ENCODE assay signal across 28 cellular contexts in genomic region chr5:140883927-140884697, GRCh38. TPM values are rescaled to one million over a fixed set of nuclear protein-coding genes. Genes with fewer than 3 reads are reported as not detected.
DNase-seq lines count a peak whose midpoint lies in the region; ATAC-seq and TF ChIP-seq lines count a peak whose summit lies in the region.
"Had no signal": no experiment of that assay in that cellular context is flagged by ENCODE, and none has a peak within 500 bp of the region (broad histone marks: within the 10 kb centered on the region; RNA-seq: fewer than 3 reads in every experiment).

No MANE protein-coding gene starts in this region.

- no peak overlapping the region for H3K9ac ChIP-seq in neuronal stem cell (ENCODE audit: low read depth, low read length, poor library complexity)

- no peak overlapping the region for H3K27ac Mint-ChIP-seq in GM23338
- H3K27ac Mint-ChIP-seq in WTC11, result no peak overlapping the region
- H3K27ac Mint-ChIP-seq: HFFc6 had no signal

- H2BK120ac ChIP-seq in neuronal stem cell (ENCODE audit: low read depth, low read length), result no peak overlapping the region

- H3K36me3 Mint-ChIP-seq in GM23338 (ENCODE audit: low read depth), result peaks cover 7% of the 10 kb centered on the region; the same call in 2 of the 3 replicates
- no peaks in the 10 kb centered on the region; the same call in 1 of the 2 replicates for H3K36me3 Mint-ChIP-seq in WTC11
- H3K36me3 Mint-ChIP-seq in activated T-cell treated with anti-CD3 and anti-CD28 coated beads, Interleukin-2, amount 50 U/mL, for 4 hours (ENCODE audit: insufficient read depth), result no peaks in the 10 kb centered on the region

- H2BK15ac ChIP-seq in neuronal stem cell (ENCODE audit: low read length), result no peak overlapping the region

- H3K36me3 ChIP-seq in GM23338 (ENCODE audit: insufficient read depth), result no peaks in the 10 kb centered on the region
- H3K36me3 ChIP-seq in neuronal stem cell (replicated peaks in 1 of 2; ENCODE audit: control insufficient read depth in 2 of 2, insufficient read depth in 2 of 2, low read length in 2 of 2), result peaks cover 12 to 16% of the 10 kb centered on the region in 2 donors
- H3K36me3 ChIP-seq in suprapubic skin, result no peaks in the 10 kb centered on the region
- H3K36me3 ChIP-seq: HAP-1, SJSA1 had no signal

- H3K27ac ChIP-seq in GM23338 (ENCODE audit: low read depth) (no peak overlapping the region), neuronal stem cell (replicated peaks; ENCODE audit: low read length) (no peak overlapping the region), suprapubic skin (no peak overlapping the region)
- H3K27ac ChIP-seq: A549, PC-9, SJSA1 had no signal

- H4K91ac ChIP-seq in neuronal stem cell (ENCODE audit: low read depth, low read length, poor library complexity), result no peak overlapping the region

- TF ChIP-seq EP300 in suprapubic skin (IDR thresholded peaks at IDR 0.05), result no peak

- H3K4me1 ChIP-seq in GM23338 (ENCODE audit: insufficient read depth), result no peaks in the 10 kb centered on the region
- H3K4me1 ChIP-seq in neuronal stem cell (ENCODE audit: control insufficient read depth in 2 of 2, insufficient read depth in 1 of 2, low read depth in 1 of 2, low read length in 2 of 2), result no peaks in the 10 kb centered on the region
- H3K4me1 ChIP-seq in suprapubic skin, result no peaks in the 10 kb centered on the region
- H3K4me1 ChIP-seq: A549, HAP-1, SJSA1 had no signal

- no peak overlapping the region for H4K8ac ChIP-seq in neuronal stem cell (ENCODE audit: low read depth, low read length)

- CTCF ChIA-PET in WTC11 (lab: Charles Lee), result interaction anchor here (1.5 to 7.5 kb wide), 3 partner anchors 15 to 157 kb away, joined by 4 to 77 read pairs (median 13); partner anchors contain the start of gene PCDHA11

- peaks cover 6% of the 10 kb centered on the region for H3K79me2 ChIP-seq in GM23338 (replicated peaks; ENCODE audit: insufficient read depth)

- TF ChIP-seq CTCF in GM23338 (conservative IDR thresholded peaks at IDR 0.05; ENCODE audit: low read depth in 2 of 2), result no peak
- no peak for TF ChIP-seq CTCF in WTC11 (IDR thresholded peaks at IDR 0.05)
- TF ChIP-seq CTCF in suprapubic skin (IDR thresholded peaks at IDR 0.05), result no peak

- H3K9me3 Mint-ChIP-seq in GM23338, result no peaks in the 10 kb centered on the region
- H3K9me3 Mint-ChIP-seq in WTC11, result no peaks in the 10 kb centered on the region
- H3K9me3 Mint-ChIP-seq in activated T-cell treated with anti-CD3 and anti-CD28 coated beads, Interleukin-2, amount 50 U/mL, for 4 hours, result peaks cover 38% of the 10 kb centered on the region

- H3K4me1 Mint-ChIP-seq in GM23338 (no peaks in the 10 kb centered on the region), WTC11 (peaks cover 16% of the 10 kb centered on the region; the same call in 1 of the 2 replicates)
- no peaks in the 10 kb centered on the region for H3K4me1 Mint-ChIP-seq in activated T-cell treated with anti-CD3 and anti-CD28 coated beads, Interleukin-2, amount 50 U/mL, for 4 hours (ENCODE audit: low read depth)
- H3K4me1 Mint-ChIP-seq: CD4-positive, alpha-beta memory T cell had no signal

- H3K4ac ChIP-seq in neuronal stem cell (ENCODE audit: low read length), result no peak overlapping the region

- H3K4me2 ChIP-seq in GM23338 (no peak overlapping the region), neuronal stem cell (ENCODE audit: insufficient read depth, low read length, poor library complexity, severe bottlenecking) (no peak overlapping the region)
- H3K4me2 ChIP-seq: A549, PC-9 had no signal

- H3F3A ChIP-seq in GM23338 (replicated peaks; ENCODE audit: low read depth), result no peaks in the 10 kb centered on the region; the same call in 1 of the 2 replicates

- H3K9me3 ChIP-seq in neuronal stem cell (replicated peaks in 1 of 2; ENCODE audit: control insufficient read depth in 2 of 2, insufficient read depth in 1 of 2, low read depth in 1 of 2, low read length in 2 of 2) (peaks cover 10 to 24% of the 10 kb centered on the region in 2 donors), suprapubic skin (peaks cover 27% of the 10 kb centered on the region)
- H3K9me3 ChIP-seq: HAP-1 had no signal

- no peak overlapping the region for H3K18ac ChIP-seq in neuronal stem cell (ENCODE audit: low read length)

- H3K4me3 Mint-ChIP-seq in GM23338 (no peak overlapping the region), WTC11 (no peak overlapping the region)
- H3K4me3 Mint-ChIP-seq in activated T-cell treated with anti-CD3 and anti-CD28 coated beads, Interleukin-2, amount 50 U/mL, for 4 hours, result no peak overlapping the region
- H3K4me3 Mint-ChIP-seq: CD4-positive, alpha-beta memory T cell; HFFc6 had no signal

- H3K4me3 ChIP-seq in GM23338, result no peak overlapping the region
- H3K4me3 ChIP-seq in neuronal stem cell (ENCODE audit: low read length in 2 of 2), result peak overlapping the region in 1 of 2 donors; percentile 44
- no peak overlapping the region for H3K4me3 ChIP-seq in suprapubic skin
- H3K4me3 ChIP-seq: A549, GM12878, HAP-1, PC-9, SJSA1 had no signal

- DNase-seq in GM23338 (ENCODE audit: low spot score) (peak; percentile 31), WTC11 (ENCODE audit: low spot score) (no peak), neuronal stem cell (ENCODE audit: low spot score) (no peak), NCI-H1105 treated with DMSO at 0.1 percent for 48 hours (lab: John Stamatoyannopoulos, UW) (no peak), suprapubic skin (ENCODE audit: low spot score in 2 of 2) (no peak), AG08395 (ENCODE audit: low spot score) (no peak)
- no peak for DNase-seq in activated T-cell treated with anti-CD3 and anti-CD28 coated beads, Interleukin-2, amount 50 U/mL, for 4 hours
- DNase-seq: C1 segment of cervical spinal cord; CD4-positive, alpha-beta memory T cell; COR-L47; HFFc6; KBM-7; MV-4-11; NCI-H1105; NCI-H146; NCI-H2029; NCI-H446; NCI-H526; NCI-H82; NK-92 treated with Interleukin-12 subunit alpha and Interleukin-12 subunit beta, amount 100 ng/mL, for 24 hours; PC-9; Right ventricle myocardium superior had no signal

- H3K23ac ChIP-seq in neuronal stem cell (ENCODE audit: low read depth, low read length, poor library complexity), result peak overlapping the region; percentile 80

- H2AK5ac ChIP-seq in neuronal stem cell (ENCODE audit: low read depth, low read length), result no peak overlapping the region

- H2AFZ ChIP-seq in GM23338 (no peak overlapping the region), neuronal stem cell (ENCODE audit: low read length) (no peak overlapping the region)
- H2AFZ ChIP-seq: PC-9 had no signal

- H2BK12ac ChIP-seq in neuronal stem cell (ENCODE audit: low read length), result no peak overlapping the region

- H2BK5ac ChIP-seq in neuronal stem cell (ENCODE audit: low read length), result no peak overlapping the region

- peaks cover 6% of the 10 kb centered on the region; the same call in 1 of the 2 replicates for H4K20me1 ChIP-seq in GM23338 (replicated peaks; ENCODE audit: insufficient read depth)

- H3K79me1 ChIP-seq in neuronal stem cell (ENCODE audit: low read depth, low read length), result peaks cover 4% of the 10 kb centered on the region

- H3K27me3 Mint-ChIP-seq in GM23338 (ENCODE audit: insufficient read depth, low read depth, poor library complexity) (no peaks in the 10 kb centered on the region), WTC11 (ENCODE audit: low read depth) (no peaks in the 10 kb centered on the region)
- peaks cover 29% of the 10 kb centered on the region for H3K27me3 Mint-ChIP-seq in activated T-cell treated with anti-CD3 and anti-CD28 coated beads, Interleukin-2, amount 50 U/mL, for 4 hours (ENCODE audit: low read depth)

- no peaks in the 10 kb centered on the region for H3K27me3 ChIP-seq in GM23338 (ENCODE audit: insufficient read depth)
- H3K27me3 ChIP-seq in neuronal stem cell (ENCODE audit: control insufficient read depth in 3 of 3, insufficient read depth in 3 of 3, low read depth in 1 of 3, low read length in 3 of 3), result no peaks in the 10 kb centered on the region
- H3K27me3 ChIP-seq in suprapubic skin, result no peaks in the 10 kb centered on the region
- H3K27me3 ChIP-seq: SJSA1 had no signal

- H3K9me2 ChIP-seq in GM23338 (ENCODE audit: insufficient read depth), result no peaks in the 10 kb centered on the region

- POLR2A ChIA-PET in WTC11 (lab: Charles Lee), result no interaction called here

- WGBS in neuronal stem cell (ENCODE audit: extremely low coverage in 2 of 2, insufficient read length in 2 of 2, insufficient replicate concordance in 1 of 2), 2 donors, result no CpG with 5 or more reads among the region's 79 CpGs
- WGBS in suprapubic skin, result 48% methylated on average over 23 of the region's 79 CpGs

- H3K14ac ChIP-seq in neuronal stem cell (ENCODE audit: low read length), result peak overlapping the region; percentile 56

- ATAC-seq in GM23338 (peak; percentile 56), WTC11 (peak; percentile 63)
- ATAC-seq in activated T-cell treated with anti-CD3 and anti-CD28 coated beads, Interleukin-2, amount 50 U/mL, for 4 hours, result no peak
- ATAC-seq: A549, GM12878 had no signal

- TF ChIP-seq POLR2A in suprapubic skin (IDR thresholded peaks at IDR 0.05), result no peak

RNA-seq across cellular contexts. Expression of gene PCDHA13, which starts 2.2 kb away (rescaled TPM):
- 4.3 and 9.8 TPM in 2 replicates for total RNA-seq in GM23338 (2014; rRNA removed; shearing (Covaris generic))
- polyA plus RNA-seq in GM23338 (2016; fragmentation: Nextera tagmentation; extraction: Ambion mirVana), result 0.59 and 1.2 TPM in 2 replicates
- total RNA-seq in WTC11 (2021), result 2.4 to 3.8 TPM (median 3.0 TPM) in 3 replicates
- polyA plus RNA-seq in neuronal stem cell (2013, experiment 1 of 2), result 0.08 TPM
- polyA plus RNA-seq in neuronal stem cell (2013, experiment 2 of 2), result 0.10 TPM
- under 1 TPM in 2 of 4 donors, not detected in 2; 0.38 to 0.47 TPM for total RNA-seq in suprapubic skin
- not detected for total RNA-seq in activated T-cell treated with anti-CD3 and anti-CD28 coated beads, Interleukin-2, amount 50 U/mL, for 4 hours
- total RNA-seq: CD4-positive, alpha-beta memory T cell; GM12878; HFFc6; LHCN-M2; PC-9; Right ventricle myocardium superior; RPMI7951; SJSA1 had no signal
- polyA plus RNA-seq: CD4-positive, alpha-beta memory T cell; GM12878 had no signal

RNA-seq across cellular contexts. Expression of gene PCDHA12, which starts 9.0 kb away (rescaled TPM):
- total RNA-seq in GM23338 (2014; rRNA removed; shearing (Covaris generic)), result 12.7 and 17.7 TPM in 2 replicates
- polyA plus RNA-seq in GM23338 (2016; fragmentation: Nextera tagmentation; extraction: Ambion mirVana), result 5.1 and 5.6 TPM in 2 replicates
- 9.6 to 10.7 TPM (median 10.1 TPM) in 3 replicates for total RNA-seq in WTC11 (2021)
- polyA plus RNA-seq in neuronal stem cell (2013, experiment 1 of 2), result 3.4 TPM
- 3.5 TPM for polyA plus RNA-seq in neuronal stem cell (2013, experiment 2 of 2)
- total RNA-seq in suprapubic skin, result under 1 TPM in 3 of 4 donors, not detected in 1; 0.36 to 0.85 (median 0.48) TPM
- total RNA-seq in activated T-cell treated with anti-CD3 and anti-CD28 coated beads, Interleukin-2, amount 50 U/mL, for 4 hours, result not detected
- total RNA-seq: CD4-positive, alpha-beta memory T cell; GM12878; LHCN-M2; PC-9; Right ventricle myocardium superior; RPMI7951; SJSA1 had no signal
- polyA plus RNA-seq: CD4-positive, alpha-beta memory T cell; GM12878 had no signal

RNA-seq across cellular contexts. Expression of gene PCDHA11, which starts 15.4 kb away (rescaled TPM):
- 22.9 and 26.5 TPM in 2 replicates for total RNA-seq in GM23338 (2014; rRNA removed; shearing (Covaris generic))
- polyA plus RNA-seq in GM23338 (2016; fragmentation: Nextera tagmentation; extraction: Ambion mirVana), result 8.5 and 11.6 TPM in 2 replicates
- total RNA-seq in WTC11 (2021) (5.8 to 8.7 TPM (median 7.9 TPM) in 3 replicates), suprapubic skin (under 1 TPM in 2 of 4 donors, not detected in 2; 0.26 to 0.93 TPM)
- 1.8 TPM for polyA plus RNA-seq in neuronal stem cell (2013, experiment 1 of 2)
- polyA plus RNA-seq in neuronal stem cell (2013, experiment 2 of 2), result 2.0 TPM
- not detected for total RNA-seq in activated T-cell treated with anti-CD3 and anti-CD28 coated beads, Interleukin-2, amount 50 U/mL, for 4 hours
- total RNA-seq: CD4-positive, alpha-beta memory T cell; PC-9; Right ventricle myocardium superior; RPMI7951; SJSA1 had no signal
- polyA plus RNA-seq: CD4-positive, alpha-beta memory T cell; GM12878 had no signal

RNA-seq across cellular contexts. Expression of gene PCDHA10, which starts 28.4 kb away (rescaled TPM):
- 11.6 and 12.2 TPM in 2 replicates for total RNA-seq in GM23338 (2014; rRNA removed; shearing (Covaris generic))
- 3.9 and 4.1 TPM in 2 replicates for polyA plus RNA-seq in GM23338 (2016; fragmentation: Nextera tagmentation; extraction: Ambion mirVana)
- 10.8 to 12.0 TPM (median 11.6 TPM) in 3 replicates for total RNA-seq in WTC11 (2021)
- polyA plus RNA-seq in neuronal stem cell (2013, experiment 1 of 2), result 1.2 TPM
- 1.4 TPM for polyA plus RNA-seq in neuronal stem cell (2013, experiment 2 of 2)
- 1 to 10 TPM in 1 of 4 donors, under 1 TPM in 3; 0.42 to 1.0 (median 0.57) TPM for total RNA-seq in suprapubic skin
- total RNA-seq in activated T-cell treated with anti-CD3 and anti-CD28 coated beads, Interleukin-2, amount 50 U/mL, for 4 hours, result not detected
- total RNA-seq: CD4-positive, alpha-beta memory T cell; HFFc6; LHCN-M2; PC-9; RPMI7951; SJSA1 had no signal
- polyA plus RNA-seq: CD4-positive, alpha-beta memory T cell had no signal

RNA-seq across cellular contexts. Expression of gene PCDHA9, which starts 35.9 kb away (rescaled TPM):
- 3.2 and 3.3 TPM in 2 replicates for total RNA-seq in GM23338 (2014; rRNA removed; shearing (Covaris generic))
- 1.1 and 1.6 TPM in 2 replicates for polyA plus RNA-seq in GM23338 (2016; fragmentation: Nextera tagmentation; extraction: Ambion mirVana)
- total RNA-seq in WTC11 (2021), result 1.1 to 1.5 TPM (median 1.4 TPM) in 3 replicates
- 0.13 TPM for polyA plus RNA-seq in neuronal stem cell (2013, experiment 1 of 2)
- 0.10 TPM for polyA plus RNA-seq in neuronal stem cell (2013, experiment 2 of 2)
- under 1 TPM; 0.08 to 0.34 (median 0.26) TPM for total RNA-seq in suprapubic skin
- not detected for total RNA-seq in activated T-cell treated with anti-CD3 and anti-CD28 coated beads, Interleukin-2, amount 50 U/mL, for 4 hours
- total RNA-seq: CD4-positive, alpha-beta memory T cell; PC-9; Right ventricle myocardium superior; RPMI7951 had no signal
- polyA plus RNA-seq: CD4-positive, alpha-beta memory T cell had no signal

Comparison
In these comparisons a context has a peak if more than half of its experiments do, and no peak if none do; other contexts are left out.
1. ATAC-seq: peak in GM23338 (single experiment) and WTC11 (single experiment); none in activated T-cell treated with anti-CD3 and anti-CD28 coated beads, Interleukin-2, amount 50 U/mL, for 4 hours (0 of 2).